31 cellular contexts compared by ENCODE assay signal in genomic region chr2:65193446-65193845, GRCh38.
"Had no signal": no experiment of that assay in that cellular context is flagged by ENCODE, and none has a peak within 500 bp of the region (broad histone marks: within the 10 kb centered on the region; RNA-seq: fewer than 3 reads in every experiment).

No MANE protein-coding gene starts in this region.

- H3K27me3 ChIP-seq: ascending aorta, colonic mucosa had no signal

- H3K36me3 ChIP-seq: ascending aorta, cardiac muscle cell, colonic mucosa, WERI-Rb-1 had no signal

- DNase-seq: activated CD4-positive, alpha-beta memory T cell treated with anti-CD3 and anti-CD28 coated beads, Interleukin-2, amount 10 ng/mL, durations not matched to agents 7 days and 5 days; activated CD4-positive, alpha-beta T cell treated with anti-CD3 and anti-CD28 coated beads for 1 hour; activated CD4-positive, alpha-beta T cell treated with anti-CD3 and anti-CD28 coated beads for 36 hours; activated CD4-positive, alpha-beta T cell treated with anti-CD3 and anti-CD28 coated beads for 48 hours; activated CD4-positive, alpha-beta T cell treated with anti-CD3 and anti-CD28 coated beads, Interleukin-2, amount 10 ng/mL, durations not matched to agents 7 days and 5 days; activated CD4-positive, alpha-beta T cell treated with anti-CD3 and anti-CD28 coated beads, Interleukin-2, amount 50 U/mL, for 48 hours; activated CD4-positive, CD25-positive, alpha-beta regulatory T cell; activated CD8-positive, alpha-beta memory T cell treated with anti-CD3 and anti-CD28 coated beads for 24 hours; activated CD8-positive, alpha-beta memory T cell treated with anti-CD3 and anti-CD28 coated beads, Interleukin-2, amount 10 ng/mL, durations not matched to agents 7 days and 5 days; activated CD8-positive, alpha-beta memory T cell treated with anti-CD3 and anti-CD28 coated beads, Interleukin-2, amount 50 U/mL, for 48 hours; activated CD8-positive, alpha-beta T cell treated with anti-CD3 and anti-CD28 coated beads, Interleukin-2, amount 10 ng/mL, durations not matched to agents 7 days and 5 days; activated effector memory CD4-positive, alpha-beta T cell treated with Interleukin-2 at 50 U/mL for 16 hours; activated gamma-delta T cell; activated naive CD4-positive, alpha-beta T cell treated with anti-CD3 and anti-CD28 coated beads, Interleukin-2, amount 10 ng/mL, durations not matched to agents 7 days and 5 days; activated naive CD4-positive, alpha-beta T cell treated with Interleukin-2 at 50 U/mL for 16 hours; activated naive CD8-positive, alpha-beta T cell treated with anti-CD3 and anti-CD28 coated beads, Interleukin-2, amount 10 ng/mL, durations not matched to agents 7 days and 5 days; activated naive CD8-positive, alpha-beta T cell treated with anti-CD3 and anti-CD28 coated beads, Interleukin-2, amount 50 U/mL, for 24 hours; activated T-cell treated with anti-CD3 and anti-CD28 coated beads, Interleukin-2, amount 50 U/mL, for 24 hours; activated T-cell treated with anti-CD3 and anti-CD28 coated beads, Interleukin-2, amount 50 U/mL, for 48 hours; amygdala; anterior cingulate cortex; caudate nucleus; cerebellar nuclear complex; colonic mucosa; T-helper 9 cell; WERI-Rb-1 had no signal

- ATAC-seq: activated CD4-positive, alpha-beta T cell treated with anti-CD3 and anti-CD28 coated beads for 36 hours; activated CD4-positive, CD25-positive, alpha-beta regulatory T cell treated with anti-CD3 and anti-CD28 coated beads, Interleukin-2, amount 50 U/mL, for 24 hours; activated CD8-positive, alpha-beta memory T cell treated with anti-CD3 and anti-CD28 coated beads, Interleukin-2, amount 10 ng/mL, durations not matched to agents 7 days and 5 days; activated CD8-positive, alpha-beta T cell treated with anti-CD3 and anti-CD28 coated beads, Interleukin-2, amount 10 ng/mL, durations not matched to agents 7 days and 5 days; activated naive CD8-positive, alpha-beta T cell treated with anti-CD3 and anti-CD28 coated beads, Interleukin-2, amount 50 U/mL, for 24 hours; WTC11 had no signal

- H3K9me3 ChIP-seq: ascending aorta, colonic mucosa had no signal

- H3K27ac ChIP-seq: ascending aorta, cardiac muscle cell, colonic mucosa, WERI-Rb-1 had no signal

- H3K4me3 ChIP-seq: ascending aorta, cardiac muscle cell, colonic mucosa had no signal

- H3K4me1 ChIP-seq: ascending aorta, colonic mucosa had no signal

- FAIRE-seq: bronchial epithelial cell had no signal
